Comparison of ENCODE assay signal across 15 cellular contexts in genomic region chr12:57628280-57629191, GRCh38. TPM values are rescaled to one million over a fixed set of nuclear protein-coding genes. Genes with fewer than 3 reads are reported as not detected.
DNase-seq lines count a peak whose midpoint lies in the region; ATAC-seq and TF ChIP-seq lines count a peak whose summit lies in the region.
"Had no signal": no experiment of that assay in that cellular context is flagged by ENCODE, and none has a peak within 500 bp of the region (broad histone marks: within the 10 kb centered on the region; RNA-seq: fewer than 3 reads in every experiment).

No MANE protein-coding gene starts in this region.

- intact Hi-C loops in IMR-90 (cut with micrococcal nuclease) (no loop called here), ovary (cut with DNase I) (loop anchor here in 2 of 4 donors (5.0 to 10.0 kb wide), 2 partner anchors 171 to 174 kb away; partner anchors contain the start of genes GLI1 (in 2 of the 2) and INHBE (in 2 of the 2))

- H2BK5ac ChIP-seq in IMR-90 (ENCODE audit: low read depth, low read length, poor library complexity, severe bottlenecking) = no peak overlapping the region

- H3K4me3 ChIP-seq in H7 (ENCODE audit: insufficient read depth, low read depth, low read length) (no peak overlapping the region), IMR-90 (ENCODE audit: insufficient read depth, low read depth, low read length) (no peak overlapping the region), iPS-20b (ENCODE audit: low read length) (peak overlapping the region; percentile 49; the same call in 1 of the 2 replicates), ovary (no peak overlapping the region)

- ATAC-seq in IMR-90 (ENCODE audit: low read depth) (no peak), GM18502 (IDR thresholded peaks at IDR 0.05; ENCODE audit: poor library complexity, unreplicated experiment) (no peak)

- H3K9ac ChIP-seq in IMR-90 (ENCODE audit: low read depth, low read length) (no peak overlapping the region), iPS-20b (ENCODE audit: low read depth, low read length) (no peak overlapping the region)
- H3K9ac ChIP-seq: KMS-11 had no signal

- WGBS in IMR-90 (ENCODE audit: extremely low coverage in 2 of 2, insufficient read length in 1 of 2), 2 experiments = 59% methylated on average over 14 of the region's 29 CpGs; no CpG with 5 or more reads in 1 of the 2 experiments
- 70 to 83% (median 74%) methylated on average over 29 of the region's 29 CpGs for WGBS in ovary, 3 donors

- H3K4me2 ChIP-seq in IMR-90 (ENCODE audit: low read depth, low read length) = no peak overlapping the region
- H3K4me2 ChIP-seq: KMS-11 had no signal

- no peak overlapping the region for H4K5ac ChIP-seq in IMR-90 (ENCODE audit: low read depth, low read length)

- no peak overlapping the region for H2BK120ac ChIP-seq in IMR-90 (ENCODE audit: low read depth, low read length)

- H3K56ac ChIP-seq in IMR-90 (ENCODE audit: extremely low read depth, insufficient read depth, low read length) = no peak overlapping the region

- H2BK20ac ChIP-seq in IMR-90 (ENCODE audit: low read depth, low read length) = no peak overlapping the region

- no peak overlapping the region for H3K23ac ChIP-seq in IMR-90 (ENCODE audit: low read depth, low read length)

- no peaks in the 10 kb centered on the region for H3K36me3 ChIP-seq in H7 (replicated peaks; ENCODE audit: control insufficient read depth, insufficient read depth, low read length)
- peaks cover 2% of the 10 kb centered on the region; the same call in 1 of the 2 replicates for H3K36me3 ChIP-seq in IMR-90 (ENCODE audit: control insufficient read depth, insufficient read depth, low read length)
- no peaks in the 10 kb centered on the region for H3K36me3 ChIP-seq in iPS-20b (ENCODE audit: insufficient read depth, low read depth, low read length)
- H3K36me3 ChIP-seq in ovary = no peaks in the 10 kb centered on the region

- peak; percentile 48 for DNase-seq in H7
- DNase-seq in IMR-90 = no peak
- peak; percentile 11 for DNase-seq in renal cortical epithelial cell (ENCODE audit: low read depth)
- DNase-seq in SHP77 treated with DMSO at 0.1 percent for 48 hours (lab: John Stamatoyannopoulos, UW) = no peak
- no peak for DNase-seq in ovary
- DNase-seq: activated CD4-positive, CD25-positive, alpha-beta regulatory T cell; aorta; Calu3; midbrain; NCI-H1048; NCI-H2081; Right ventricle myocardium superior had no signal

- CTCF ChIA-PET in IMR-90 (lab: Yijun Ruan, JAX) = interaction anchor here (0.8 to 1.1 kb wide), 2 partner anchors 45 to 66 kb away, joined by 4 read pairs; partner anchors contain the start of gene OS9

- TF ChIP-seq EP300 in ovary (IDR thresholded peaks at IDR 0.05) = no peak

- H3K27ac ChIP-seq in IMR-90 (ENCODE audit: insufficient read depth, low read length) (no peak overlapping the region), iPS-20b (ENCODE audit: low read length) (no peak overlapping the region), ovary (no peak overlapping the region)
- H3K27ac ChIP-seq: KMS-11 had no signal

- H4K91ac ChIP-seq in IMR-90 (ENCODE audit: insufficient read depth, low read depth, low read length) = no peak overlapping the region

- in situ Hi-C loops in IMR-90 (cut with MboI; ENCODE audit: low sequenced_read_pairs) = no loop called here

- no peaks in the 10 kb centered on the region for H3K79me1 ChIP-seq in IMR-90 (ENCODE audit: low read depth in 1 of 2, low read length in 2 of 2)

- peaks cover 4% of the 10 kb centered on the region; the same call in 1 of the 2 replicates for H3K9me1 ChIP-seq in IMR-90 (ENCODE audit: insufficient read depth, low read length)

- TF ChIP-seq CTCF in IMR-90 (conservative IDR thresholded peaks at IDR 0.05; ENCODE audit: low read depth, low read length) (no peak), ovary (IDR thresholded peaks at IDR 0.05) (no peak)

- POLR2A ChIA-PET in IMR-90 (lab: Charles Lee; ENCODE audit: unreplicated experiment) = no interaction called here

- dilution Hi-C loops in IMR-90 (cut with HindIII; ENCODE audit: low sequenced_read_pairs, unreplicated experiment) = no loop called here

- no peak overlapping the region for H3K14ac ChIP-seq in IMR-90 (replicated peaks; ENCODE audit: low read depth, low read length)

- H3K9me3 ChIP-seq in IMR-90 (ENCODE audit: control insufficient read depth, insufficient read depth, low read length) (no peaks in the 10 kb centered on the region), iPS-20b (ENCODE audit: insufficient read depth, low read depth, low read length) (no peaks in the 10 kb centered on the region), ovary (no peaks in the 10 kb centered on the region)

- BruUV-seq in IMR-90 (replicated peaks; lab: Mats Ljungman, UMichigan) = no TSS peak

- no peak overlapping the region for H4K8ac ChIP-seq in IMR-90 (ENCODE audit: low read depth in 2 of 2, low read length in 2 of 2)

- TF ChIP-seq POLR2A in IMR-90 (IDR thresholded peaks at IDR 0.05; ENCODE audit: low read depth, low read length) = no peak
- no peak for TF ChIP-seq POLR2A in ovary (IDR thresholded peaks at IDR 0.05)

- H2BK15ac ChIP-seq in IMR-90 (ENCODE audit: low read depth, low read length) = no peak overlapping the region

- H2AK5ac ChIP-seq in IMR-90 (ENCODE audit: low read depth, low read length) = no peak overlapping the region

- H4K20me1 ChIP-seq in IMR-90 (ENCODE audit: insufficient read depth, low read length) = no peaks in the 10 kb centered on the region; the same call in 1 of the 2 replicates

- H2AFZ ChIP-seq in IMR-90 (replicated peaks; ENCODE audit: low read length, poor library complexity) = peak overlapping the region; percentile 75

- H3K27me3 ChIP-seq in H7 (ENCODE audit: control insufficient read depth, insufficient read depth, low read length) (peaks cover 100% of the 10 kb centered on the region), IMR-90 (ENCODE audit: control insufficient read depth, insufficient read depth, low read length) (peaks cover 72% of the 10 kb centered on the region), iPS-20b (ENCODE audit: insufficient read depth, low read length) (peaks cover 100% of the 10 kb centered on the region), ovary (no peaks in the 10 kb centered on the region)

- H3K4me1 ChIP-seq in IMR-90 (ENCODE audit: control insufficient read depth, insufficient read depth, low read length) (peaks cover 2% of the 10 kb centered on the region; the same call in 1 of the 2 replicates), iPS-20b (ENCODE audit: insufficient read depth, low read length) (peaks cover 9% of the 10 kb centered on the region; the same call in 1 of the 2 replicates), ovary (ENCODE audit: insufficient read depth) (peaks cover 8% of the 10 kb centered on the region)

- peak overlapping the region; percentile 55 for H2AK9ac ChIP-seq in IMR-90 (replicated peaks; ENCODE audit: low read depth, low read length, poor library complexity)

- H3K4ac ChIP-seq in IMR-90 (ENCODE audit: low read depth, low read length) = no peak overlapping the region

- H3K18ac ChIP-seq in IMR-90 (ENCODE audit: low read depth, low read length) = no peak overlapping the region

- TF ChIP-seq RAD21 in IMR-90 (IDR thresholded peaks at IDR 0.05; ENCODE audit: low read length) = no peak

TF ChIP-seq in IMR-90, 13 proteins besides CTCF, POLR2A, EP300 and RAD21 (continues in another document):
- no peak for TF ChIP-seq MAFK (IDR thresholded peaks at IDR 0.05; ENCODE audit: low read depth, low read length)
- TF ChIP-seq MAZ (IDR thresholded peaks at IDR 0.05; ENCODE audit: borderline replicate concordance, low read depth, low read length) = no peak
- no peak for TF ChIP-seq ELK1 (IDR thresholded peaks at IDR 0.05; ENCODE audit: borderline replicate concordance, low read depth, low read length)
- TF ChIP-seq SMC3 (IDR thresholded peaks at IDR 0.05; ENCODE audit: low read depth, low read length) = no peak

RNA-seq across cellular contexts. Expression of gene B4GALNT1, which starts 4.5 kb away (rescaled TPM):
- total RNA-seq in H7 (2014; rRNA removed; shearing (Covaris generic)) = 0.59 and 0.70 TPM in 2 replicates
- total RNA-seq in IMR-90 (2012; rRNA removed) (0.18 and 0.28 TPM in 2 replicates), renal cortical epithelial cell (0.20 and 1.4 TPM in 2 replicates), ovary (1 to 10 TPM in 1 of 7 donors, under 1 TPM in 6; 0.28 to 1.5 (median 0.56) TPM)
- polyA plus RNA-seq in IMR-90 (2012; rRNA removed) (0.62 and 0.66 TPM in 2 replicates), ovary (1 to 10 TPM in 1 of 2 donors, under 1 TPM in 1; 0.22 to 1.3 TPM)
- 0.55 and 1.9 TPM in 2 replicates for polyA plus RNA-seq in IMR-90 (2012; cell fraction: cytosol; rRNA removed)
- polyA plus RNA-seq in IMR-90 (2012; cell fraction: nucleus; rRNA removed; ENCODE audit: low replicate concordance) = 1.0 and 1.8 TPM in 2 replicates

RNA-seq across cellular contexts. Expression of gene ARHGEF25, which starts 17.3 kb away (rescaled TPM):
- 8.7 and 19.8 TPM in 2 replicates for total RNA-seq in H7 (2014; rRNA removed; shearing (Covaris generic))
- total RNA-seq in IMR-90 (2012; rRNA removed) = 6.3 and 7.8 TPM in 2 replicates
- 17.1 and 17.9 TPM in 2 replicates for polyA plus RNA-seq in IMR-90 (2012; rRNA removed)
- 10.7 and 11.9 TPM in 2 replicates for polyA plus RNA-seq in IMR-90 (2012; cell fraction: cytosol; rRNA removed)
- 81.4 and 123 TPM in 2 replicates for polyA plus RNA-seq in IMR-90 (2012; cell fraction: nucleus; rRNA removed; ENCODE audit: low replicate concordance)
- 1.7 and 7.0 TPM in 2 replicates for total RNA-seq in renal cortical epithelial cell
- total RNA-seq in ovary = 10 to 100 TPM; 22.1 to 48.4 (median 37.1) TPM
- 10 to 100 TPM; 47.4 to 48.8 TPM for polyA plus RNA-seq in ovary

RNA-seq across cellular contexts. Expression of gene DTX3, which starts 23.9 kb away (rescaled TPM):
- 42.9 and 52.9 TPM in 2 replicates for total RNA-seq in H7 (2014; rRNA removed; shearing (Covaris generic))
- total RNA-seq in IMR-90 (2012; rRNA removed) (2.8 and 2.9 TPM in 2 replicates), renal cortical epithelial cell (5.9 and 19.6 TPM in 2 replicates), ovary (10 to 100 TPM; 50.0 to 75.2 (median 57.8) TPM)
- polyA plus RNA-seq in IMR-90 (2012; rRNA removed) (13.1 and 14.6 TPM in 2 replicates), ovary (10 to 100 TPM; 37.9 to 56.2 TPM)
- polyA plus RNA-seq in IMR-90 (2012; cell fraction: cytosol; rRNA removed) = 6.3 and 10.0 TPM in 2 replicates
- 82.4 and 104 TPM in 2 replicates for polyA plus RNA-seq in IMR-90 (2012; cell fraction: nucleus; rRNA removed; ENCODE audit: low replicate concordance)

RNA-seq across cellular contexts. Expression of gene PIP4K2C, which starts 37.5 kb away (rescaled TPM):
- 26.0 and 26.3 TPM in 2 replicates for total RNA-seq in H7 (2014; rRNA removed; shearing (Covaris generic))
- total RNA-seq in IMR-90 (2012; rRNA removed) = 12.5 and 14.4 TPM in 2 replicates
- 20.0 and 23.1 TPM in 2 replicates for polyA plus RNA-seq in IMR-90 (2012; rRNA removed)
- polyA plus RNA-seq in IMR-90 (2012; cell fraction: cytosol; rRNA removed) = 12.2 and 14.9 TPM in 2 replicates
- 6.3 and 18.0 TPM in 2 replicates for polyA plus RNA-seq in IMR-90 (2012; cell fraction: nucleus; rRNA removed; ENCODE audit: low replicate concordance)
- total RNA-seq in renal cortical epithelial cell = 43.5 and 77.8 TPM in 2 replicates
- 10 to 100 TPM; 16.9 to 30.4 (median 21.2) TPM for total RNA-seq in ovary
- polyA plus RNA-seq in ovary = 10 to 100 TPM; 13.1 to 42.0 TPM

Comparison
In these comparisons a context has a peak if more than half of its experiments do, and no peak if none do; other contexts are left out.
1. DNase-seq: peak in H7 (single experiment) and renal cortical epithelial cell (single experiment); none in IMR-90 (single experiment), SHP77 treated with DMSO at 0.1 percent for 48 hours (single experiment) and ovary (0 of 5).